Comparison of ENCODE assay signal across 20 cellular contexts in genomic region chr9:129267141-129267540, GRCh38.
DNase-seq lines count a peak whose midpoint lies in the region; ATAC-seq and TF ChIP-seq lines count a peak whose summit lies in the region.
"Had no signal": no experiment of that assay in that cellular context is flagged by ENCODE, and none has a peak within 500 bp of the region (broad histone marks: within the 10 kb centered on the region; RNA-seq: fewer than 3 reads in every experiment).

No MANE protein-coding gene starts in this region.

- H3K36me3 ChIP-seq in CD8-positive, alpha-beta T cell (ENCODE audit: insufficient read depth, low read length) = no peaks in the 10 kb centered on the region
- H3K36me3 ChIP-seq in endodermal cell (ENCODE audit: control insufficient read depth, insufficient read depth, low read length) = no peaks in the 10 kb centered on the region
- H3K36me3 ChIP-seq: SJCRH30 had no signal

- H3K9ac ChIP-seq in endodermal cell (ENCODE audit: extremely low read depth, low read length, poor library complexity, severe bottlenecking) = no peak overlapping the region

- no peaks in the 10 kb centered on the region for H3K27me3 ChIP-seq in CD8-positive, alpha-beta T cell (ENCODE audit: insufficient read depth, low read length)
- H3K27me3 ChIP-seq in endodermal cell (ENCODE audit: control insufficient read depth, insufficient read depth, low read length, poor library complexity, severe bottlenecking) = no peaks in the 10 kb centered on the region
- H3K27me3 ChIP-seq in CD4-positive, alpha-beta T cell (ENCODE audit: control insufficient read depth, insufficient read depth, low read length) = no peaks in the 10 kb centered on the region

- no peak overlapping the region for H3K27ac ChIP-seq in CD8-positive, alpha-beta T cell (ENCODE audit: low read depth, low read length)
- H3K27ac ChIP-seq in endodermal cell (ENCODE audit: low read depth, low read length) = no peak overlapping the region
- H3K27ac ChIP-seq in CD4-positive, alpha-beta T cell (ENCODE audit: low read depth, low read length) = no peak overlapping the region
- H3K27ac ChIP-seq: SJCRH30 had no signal

- H3K36me3 Mint-ChIP-seq in activated naive CD4-positive, alpha-beta T cell treated with anti-CD3 and anti-CD28 coated beads, Interleukin-2, amount 50 U/mL, for 24 hours = no peaks in the 10 kb centered on the region
- H3K36me3 Mint-ChIP-seq in CD8-positive, alpha-beta T cell = no peaks in the 10 kb centered on the region
- no peaks in the 10 kb centered on the region for H3K36me3 Mint-ChIP-seq in endodermal cell (ENCODE audit: low read depth)
- H3K36me3 Mint-ChIP-seq in CD4-positive, alpha-beta T cell (ENCODE audit: low read depth) = no peaks in the 10 kb centered on the region

- H3K9me3 Mint-ChIP-seq in activated naive CD4-positive, alpha-beta T cell treated with anti-CD3 and anti-CD28 coated beads, Interleukin-2, amount 50 U/mL, for 24 hours = no peaks in the 10 kb centered on the region
- no peaks in the 10 kb centered on the region for H3K9me3 Mint-ChIP-seq in CD8-positive, alpha-beta T cell
- H3K9me3 Mint-ChIP-seq in endodermal cell = no peaks in the 10 kb centered on the region
- no peaks in the 10 kb centered on the region for H3K9me3 Mint-ChIP-seq in CD4-positive, alpha-beta T cell

- 88 to 93% methylated on average over 4 to 10 of the region's 10 CpGs for WGBS in endodermal cell (ENCODE audit: insufficient coverage in 1 of 2, insufficient read length in 1 of 2), 2 experiments

- no peak overlapping the region for H3K4me3 Mint-ChIP-seq in activated naive CD4-positive, alpha-beta T cell treated with anti-CD3 and anti-CD28 coated beads, Interleukin-2, amount 50 U/mL, for 24 hours
- no peak overlapping the region for H3K4me3 Mint-ChIP-seq in CD8-positive, alpha-beta T cell
- H3K4me3 Mint-ChIP-seq in endodermal cell = no peak overlapping the region
- no peak overlapping the region for H3K4me3 Mint-ChIP-seq in CD4-positive, alpha-beta T cell

- CTCF ChIA-PET in CD8-positive, alpha-beta T cell (lab: Charles Lee) = interaction anchor here (1.0 to 1.6 kb wide), 2 partner anchors 31 to 93 kb away, joined by 3 to 4 read pairs; no protein-coding TSS in a partner anchor
- CTCF ChIA-PET in CD4-positive, alpha-beta T cell (lab: Charles Lee) = no interaction called here

- peak overlapping the region; percentile 66 for H3K27ac Mint-ChIP-seq in activated naive CD4-positive, alpha-beta T cell treated with anti-CD3 and anti-CD28 coated beads, Interleukin-2, amount 50 U/mL, for 24 hours
- H3K27ac Mint-ChIP-seq in CD8-positive, alpha-beta T cell = peak overlapping the region; percentile 13
- no peak overlapping the region for H3K27ac Mint-ChIP-seq in endodermal cell
- no peak overlapping the region for H3K27ac Mint-ChIP-seq in CD4-positive, alpha-beta T cell

- no peaks in the 10 kb centered on the region for H3K27me3 Mint-ChIP-seq in activated naive CD4-positive, alpha-beta T cell treated with anti-CD3 and anti-CD28 coated beads, Interleukin-2, amount 50 U/mL, for 24 hours
- H3K27me3 Mint-ChIP-seq in CD8-positive, alpha-beta T cell (ENCODE audit: low read depth) = no peaks in the 10 kb centered on the region
- peaks cover 14% of the 10 kb centered on the region for H3K27me3 Mint-ChIP-seq in endodermal cell (ENCODE audit: insufficient read depth)
- no peaks in the 10 kb centered on the region for H3K27me3 Mint-ChIP-seq in CD4-positive, alpha-beta T cell

- intact Hi-C loops in CD8-positive, alpha-beta T cell (cut with DNase I, micrococcal nuclease) = no loop called here
- intact Hi-C loops in posterior vena cava (cut with DNase I) = no loop called here
- intact Hi-C loops in CD4-positive, alpha-beta T cell (cut with DNase I, micrococcal nuclease) = no loop called here

- H3K4me1 Mint-ChIP-seq in activated naive CD4-positive, alpha-beta T cell treated with anti-CD3 and anti-CD28 coated beads, Interleukin-2, amount 50 U/mL, for 24 hours = peaks cover 23% of the 10 kb centered on the region
- peaks cover 30% of the 10 kb centered on the region for H3K4me1 Mint-ChIP-seq in CD8-positive, alpha-beta T cell (ENCODE audit: low read depth)
- H3K4me1 Mint-ChIP-seq in endodermal cell = peaks cover 1% of the 10 kb centered on the region
- peaks cover 23% of the 10 kb centered on the region for H3K4me1 Mint-ChIP-seq in CD4-positive, alpha-beta T cell (ENCODE audit: low read depth)

- TF ChIP-seq CTCF in CD8-positive, alpha-beta T cell (IDR thresholded peaks at IDR 0.05) = no peak
- no peak for TF ChIP-seq CTCF in endodermal cell (conservative IDR thresholded peaks at IDR 0.05)
- no peak for TF ChIP-seq CTCF in CD4-positive, alpha-beta T cell (IDR thresholded peaks at IDR 0.05)

- POLR2A ChIA-PET in CD8-positive, alpha-beta T cell (lab: Charles Lee) = no interaction called here
- POLR2A ChIA-PET in CD4-positive, alpha-beta T cell (lab: Charles Lee) = no interaction called here

- no peak for DNase-seq in activated naive CD4-positive, alpha-beta T cell treated with anti-CD3 and anti-CD28 coated beads, Interleukin-2, amount 50 U/mL, for 16 hours
- DNase-seq in CD8-positive, alpha-beta T cell = no peak
- DNase-seq in endodermal cell = peak; percentile 36
- peak; percentile 77 for DNase-seq in posterior vena cava (ENCODE audit: low spot score)
- DNase-seq in GM19240 (ENCODE audit: insufficient read length, low spot score) = no peak
- no peak for DNase-seq in CD4-positive, alpha-beta T cell
- DNase-seq: COR-L47, H7, NCI-H1092, NCI-H1417 treated with DMSO at 0.1 percent for 48 hours, NCI-H1694 treated with DMSO at 0.1 percent for 48 hours, NCI-H2081, NCI-H2171, NCI-H226, NCI-H524 treated with DMSO at 0.1 percent for 48 hours, NCI-H774, SJCRH30 had no signal

- no peaks in the 10 kb centered on the region for H3K9me3 ChIP-seq in CD8-positive, alpha-beta T cell (ENCODE audit: low read length)
- H3K9me3 ChIP-seq in endodermal cell (ENCODE audit: control insufficient read depth, low read length) = no peaks in the 10 kb centered on the region
- no peaks in the 10 kb centered on the region for H3K9me3 ChIP-seq in CD4-positive, alpha-beta T cell (ENCODE audit: control insufficient read depth, low read length)
- H3K9me3 ChIP-seq: SJCRH30 had no signal

- ATAC-seq in CD8-positive, alpha-beta T cell = no peak
- ATAC-seq in CD4-positive, alpha-beta T cell (ENCODE audit: poor library complexity) = no peak
- ATAC-seq: GM12878, SK-N-SH treated with all-trans-retinoic acid at 6 μM for 48 hours had no signal

- H3K4me1 ChIP-seq in CD8-positive, alpha-beta T cell (ENCODE audit: insufficient read depth, low read length) = peaks cover 22% of the 10 kb centered on the region
- no peaks in the 10 kb centered on the region for H3K4me1 ChIP-seq in endodermal cell (ENCODE audit: control insufficient read depth, insufficient read depth, low read length)
- H3K4me1 ChIP-seq: SJCRH30 had no signal

- H3K4me3 ChIP-seq in CD8-positive, alpha-beta T cell (ENCODE audit: low read depth, low read length) = no peak overlapping the region
- H3K4me3 ChIP-seq in endodermal cell (ENCODE audit: low read length) = no peak overlapping the region
- H3K4me3 ChIP-seq: GM12878, SJCRH30 had no signal

Comparison
In these comparisons a context has a peak if more than half of its experiments do, and no peak if none do; other contexts are left out.
1. H3K27ac Mint-ChIP-seq: peak in activated naive CD4-positive, alpha-beta T cell treated with anti-CD3 and anti-CD28 coated beads, Interleukin-2, amount 50 U/mL, for 24 hours (single experiment) and CD8-positive, alpha-beta T cell (single experiment); none in endodermal cell (single experiment) and CD4-positive, alpha-beta T cell (single experiment).
2. DNase-seq: peak in endodermal cell (single experiment) and posterior vena cava (single experiment); none in activated naive CD4-positive, alpha-beta T cell treated with anti-CD3 and anti-CD28 coated beads, Interleukin-2, amount 50 U/mL, for 16 hours (single experiment), CD8-positive, alpha-beta T cell (0 of 7), GM19240 (single experiment) and CD4-positive, alpha-beta T cell (0 of 10).